10 cellular contexts compared by ENCODE assay signal in genomic region chr10:107809889-107810288, GRCh38.
"Had no signal": no experiment of that assay in that cellular context is flagged by ENCODE, and none has a peak within 500 bp of the region (broad histone marks: within the 10 kb centered on the region; RNA-seq: fewer than 3 reads in every experiment).

No MANE protein-coding gene starts in this region.

- H3K9ac ChIP-seq: GM23248 had no signal

- H2AFZ ChIP-seq: GM23248, GM23338 had no signal

- DNase-seq: GM23248, GOT3, H7, H9, HCEC 1CT, HFFc6 had no signal

- H3K27ac ChIP-seq: GM23248 had no signal

- ATAC-seq: GM23338, HCT116 had no signal

- H3K4me3 ChIP-seq: GM23248, GM23338, HAP-1 had no signal

- H3K4me2 ChIP-seq: GM23338 had no signal

- H3K9me3 ChIP-seq: HAP-1 had no signal

- H3K36me3 ChIP-seq: HAP-1 had no signal

- FAIRE-seq: H54 had no signal
